Comparison of ENCODE assay signal across 16 cellular contexts in the genomic region with DNA sequence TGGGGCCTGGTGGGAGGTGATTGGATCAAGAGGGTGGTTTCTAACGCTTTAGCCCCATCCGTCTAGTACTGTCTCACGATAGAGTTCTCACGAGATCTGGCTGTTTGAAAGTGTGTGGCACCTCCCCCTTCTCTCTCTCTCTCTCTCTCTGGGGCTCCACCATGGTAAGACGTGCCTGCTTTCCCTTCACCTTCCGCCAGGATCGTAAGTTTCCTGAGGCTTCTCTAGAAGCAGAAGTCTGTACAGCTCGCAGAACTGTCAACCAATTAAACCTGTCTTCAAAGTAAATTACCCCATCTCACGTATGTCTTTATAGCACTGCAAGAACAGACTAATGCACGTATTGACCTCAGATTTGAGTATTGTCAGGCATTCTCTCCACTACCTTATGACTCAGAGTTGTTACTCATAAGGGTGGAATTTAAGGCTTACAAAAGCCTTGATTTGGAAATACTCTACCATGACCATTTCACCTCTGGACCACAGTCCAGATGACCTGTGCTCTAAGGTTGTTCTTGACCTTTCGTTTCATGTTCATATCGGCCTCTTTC.
DNase-seq lines count a peak whose midpoint lies in the region; ATAC-seq, FAIRE-seq and TF ChIP-seq lines count a peak whose summit lies in the region.
"Had no signal": no experiment of that assay in that cellular context is flagged by ENCODE, and none has a peak within 500 bp of the region (broad histone marks: within the 10 kb centered on the region; RNA-seq: fewer than 3 reads in every experiment).

No MANE protein-coding gene starts in this region.

- H3K36me3 ChIP-seq in astrocyte (ENCODE audit: insufficient read depth, low read length): no peaks in the 10 kb centered on the region
- H3K36me3 ChIP-seq: BE2C, neutrophil, SJCRH30 had no signal

- peak; percentile 89 for DNase-seq in ACHN
- peak; percentile 68 for DNase-seq in HPDE6-E6E7 (ENCODE audit: extremely low spot score)
- DNase-seq in astrocyte (ENCODE audit: low read depth): peak; percentile 89
- DNase-seq in islet precursor cell: peak; percentile 64
- no peak for DNase-seq in NCI-H1092 treated with DMSO at 0.1 percent for 48 hours (lab: John Stamatoyannopoulos, UW)
- DNase-seq in activated T-cell treated with anti-CD3 and anti-CD28 coated beads for 4 hours: no peak
- DNase-seq in D341Med (ENCODE audit: low spot score): no peak
- DNase-seq: BE2C; effector memory CD4-positive, alpha-beta T cell; immature natural killer cell; NCI-H345; SJCRH30 had no signal

- peaks cover 7% of the 10 kb centered on the region for H3K4me1 ChIP-seq in astrocyte (ENCODE audit: insufficient read depth, low read length)
- H3K4me1 ChIP-seq: BE2C had no signal

- H3K4me1 Mint-ChIP-seq in astrocyte (ENCODE audit: low read depth, unreplicated experiment): peaks cover 26% of the 10 kb centered on the region

- H3K27me3 ChIP-seq in astrocyte (ENCODE audit: insufficient read depth, low read length): peaks cover 4% of the 10 kb centered on the region
- H3K27me3 ChIP-seq: BE2C, neutrophil, SJCRH30 had no signal

- H2AFZ ChIP-seq in astrocyte (ENCODE audit: low read depth, low read length): peak overlapping the region; percentile 20

- no peak overlapping the region for H3K9ac ChIP-seq in astrocyte (ENCODE audit: low read length)

- H3K9me3 Mint-ChIP-seq in astrocyte (ENCODE audit: unreplicated experiment): peaks cover 7% of the 10 kb centered on the region
- H3K9me3 Mint-ChIP-seq: immature natural killer cell had no signal

- no peak overlapping the region for H3K4me3 ChIP-seq in astrocyte (ENCODE audit: insufficient read depth, low read depth, low read length)
- H3K4me3 ChIP-seq: SJCRH30 had no signal

- H3K9me3 ChIP-seq in astrocyte (ENCODE audit: insufficient read depth, low read depth, low read length): no peaks in the 10 kb centered on the region
- H3K9me3 ChIP-seq: BE2C, neutrophil had no signal

- H3K27me3 Mint-ChIP-seq in astrocyte (ENCODE audit: low read depth, unreplicated experiment): peaks cover 12% of the 10 kb centered on the region

- no peak for ATAC-seq in GM21515 (IDR thresholded peaks at IDR 0.05; ENCODE audit: unreplicated experiment)
- ATAC-seq: stimulated activated memory B cell treated with anti-CD40 and anti-IgM and Interleukin-4, amounts not matched to agents 10 μg/mL and 1 μg/mL and 100 μg/mL, for 72 hours had no signal

- peak overlapping the region; percentile 59 for H3K4me2 ChIP-seq in astrocyte (ENCODE audit: low read length)

- no peak for TF ChIP-seq CTCF in astrocyte (IDR thresholded peaks at IDR 0.05; ENCODE audit: insufficient read depth, low read depth, low read length)

- no peaks in the 10 kb centered on the region for H3K79me2 ChIP-seq in astrocyte (ENCODE audit: insufficient read depth, low read length)

- H3K4me3 Mint-ChIP-seq in astrocyte (ENCODE audit: unreplicated experiment): no peak overlapping the region
- H3K4me3 Mint-ChIP-seq: activated naive CD4-positive, alpha-beta T cell treated with anti-CD3 and anti-CD28 coated beads, Interleukin-2, amount 50 U/mL, for 24 hours; immature natural killer cell; stimulated activated memory B cell treated with anti-CD40 and anti-IgM and Interleukin-4, amounts not matched to agents 10 μg/mL and 1 μg/mL and 100 μg/mL, for 72 hours had no signal

- no peaks in the 10 kb centered on the region for H3K36me3 Mint-ChIP-seq in astrocyte (ENCODE audit: low read depth, unreplicated experiment)
- H3K36me3 Mint-ChIP-seq: activated naive CD4-positive, alpha-beta T cell treated with anti-CD3 and anti-CD28 coated beads, Interleukin-2, amount 50 U/mL, for 24 hours; stimulated activated memory B cell treated with anti-CD40 and anti-IgM and Interleukin-4, amounts not matched to agents 10 μg/mL and 1 μg/mL and 100 μg/mL, for 72 hours had no signal

- peak overlapping the region; percentile 81 for H3K27ac Mint-ChIP-seq in astrocyte (ENCODE audit: unreplicated experiment)
- H3K27ac Mint-ChIP-seq: activated naive CD4-positive, alpha-beta T cell treated with anti-CD3 and anti-CD28 coated beads, Interleukin-2, amount 50 U/mL, for 24 hours; immature natural killer cell; stimulated activated memory B cell treated with anti-CD40 and anti-IgM and Interleukin-4, amounts not matched to agents 10 μg/mL and 1 μg/mL and 100 μg/mL, for 72 hours had no signal

- FAIRE-seq in astrocyte (lab: Jason Lieb, UNC): peak; percentile 54

- H3K27ac ChIP-seq in astrocyte (ENCODE audit: low read depth, low read length): no peak overlapping the region
- H3K27ac ChIP-seq: neutrophil, SJCRH30 had no signal

- H4K20me1 ChIP-seq in astrocyte (ENCODE audit: insufficient read depth, low read length): no peaks in the 10 kb centered on the region

- in situ Hi-C loops in ACHN (cut with HindIII; ENCODE audit: low pct_ligation_motif_present, low pct_unique_long_range_greater_than_20kb, low sequenced_read_pairs): no loop called here

Comparison
In these comparisons a context has a peak if more than half of its experiments do, and no peak if none do; other contexts are left out.
1. DNase-seq: peak in ACHN (single experiment), HPDE6-E6E7 (single experiment), astrocyte (single experiment) and islet precursor cell (single experiment); none in NCI-H1092 treated with DMSO at 0.1 percent for 48 hours (single experiment), activated T-cell treated with anti-CD3 and anti-CD28 coated beads for 4 hours (single experiment) and D341Med (single experiment).